In the genomic region with DNA sequence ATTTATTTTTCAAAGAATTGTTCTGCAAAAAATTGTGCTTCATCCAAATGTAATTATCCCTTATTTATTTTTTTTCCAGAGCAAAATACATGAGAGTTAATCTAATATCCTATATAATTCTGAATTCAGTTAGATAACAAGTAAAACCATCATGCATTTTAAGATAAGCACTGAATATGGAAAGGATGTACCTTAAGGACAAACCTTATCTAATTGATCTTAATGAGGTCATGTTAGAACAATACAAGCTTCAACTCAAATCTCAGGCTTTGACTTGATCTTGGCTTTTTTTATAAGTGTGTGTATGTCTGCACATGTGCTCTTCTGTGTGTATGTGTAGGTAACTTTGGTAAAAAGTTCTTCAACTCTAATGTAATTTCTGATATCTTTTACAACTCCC, we compare ENCODE assay signal across 16 cellular contexts.
DNase-seq lines count a peak whose midpoint lies in the region; ATAC-seq and TF ChIP-seq lines count a peak whose summit lies in the region.
"Had no signal": no experiment of that assay in that cellular context is flagged by ENCODE, and none has a peak within 500 bp of the region (broad histone marks: within the 10 kb centered on the region; RNA-seq: fewer than 3 reads in every experiment).

No MANE protein-coding gene starts in this region.

- intact Hi-C loops in Panc1 (cut with micrococcal nuclease; ENCODE audit: unreplicated experiment) (no loop called here), aorta (cut with DNase I) (no loop called here)

- POLR2A ChIA-PET in Panc1 (lab: Charles Lee) = no interaction called here

- H3K36me3 ChIP-seq in Panc1 (ENCODE audit: control insufficient read depth, insufficient read depth, low read length) = no peaks in the 10 kb centered on the region
- H3K36me3 ChIP-seq in aorta (ENCODE audit: control insufficient read depth in 1 of 2, insufficient read depth in 2 of 2, low read length in 1 of 2) = no peaks in the 10 kb centered on the region

- H3K27ac ChIP-seq in Panc1 (ENCODE audit: low read length) (peak overlapping the region; percentile 67; the same call in 1 of the 2 replicates), aorta (ENCODE audit: low read depth in 1 of 2, low read length in 2 of 2) (no peak overlapping the region)

- H3K4me3 ChIP-seq in Panc1 (ENCODE audit: low read depth in 2 of 2, low read length in 2 of 2) (no peak overlapping the region), aorta (ENCODE audit: low read length in 2 of 2) (no peak overlapping the region)
- H3K4me3 ChIP-seq: GM23338 had no signal

- H3K27me3 ChIP-seq in Panc1 (ENCODE audit: control insufficient read depth, insufficient read depth, low read length) (no peaks in the 10 kb centered on the region), aorta (ENCODE audit: control insufficient read depth in 1 of 2, insufficient read depth in 2 of 2, low read length in 1 of 2) (no peaks in the 10 kb centered on the region)

- no peak for TF ChIP-seq CTCF in Panc1 (IDR thresholded peaks at IDR 0.05)

- CTCF ChIA-PET in Panc1 (lab: Charles Lee) = no interaction called here

- in situ Hi-C loops in Panc1 (cut with HindIII; ENCODE audit: low pct_unique_long_range_greater_than_20kb, low sequenced_read_pairs) = no loop called here

- no peak for DNase-seq in Panc1 (ENCODE audit: low read depth, low spot score)
- DNase-seq in superior temporal gyrus (ENCODE audit: extremely low spot score) = peak; percentile 5
- DNase-seq in aorta = no peak
- no peak for DNase-seq in effector CD8-positive, alpha-beta T cell (lab: John Stamatoyannopoulos, UW)
- no peak for DNase-seq in activated CD4-positive, CD25-positive, alpha-beta regulatory T cell treated with anti-CD3 and anti-CD28 coated beads, Interleukin-2, amount 50 U/mL, for 72 hours
- DNase-seq: C1 segment of cervical spinal cord; Calu3; CD4-positive, alpha-beta memory T cell; COR-L47; DMS53; DMS79 treated with DMSO at 0.1 percent for 48 hours; GF-D8; H9 had no signal

- no peaks in the 10 kb centered on the region for H3K9me3 ChIP-seq in Panc1 (ENCODE audit: control insufficient read depth, insufficient read depth, low read depth, low read length)
- H3K9me3 ChIP-seq in aorta (ENCODE audit: control insufficient read depth, low read length) = no peaks in the 10 kb centered on the region

- BruUV-seq in Panc1 (replicated peaks; lab: Mats Ljungman, UMichigan) = no TSS peak

- no peak for ATAC-seq in Panc1
- ATAC-seq in SK-N-SH treated with all-trans-retinoic acid at 6 μM for 48 hours = no peak
- ATAC-seq in aorta (ENCODE audit: low FRiP score) = no peak
- ATAC-seq: GM23338, HCT116 had no signal

- no peaks in the 10 kb centered on the region for H3K4me1 ChIP-seq in Panc1 (ENCODE audit: control insufficient read depth, insufficient read depth, low read length)
- no peaks in the 10 kb centered on the region for H3K4me1 ChIP-seq in aorta (ENCODE audit: control insufficient read depth in 1 of 2, insufficient read depth in 2 of 2, low read length in 2 of 2)

TF ChIP-seq in SK-N-SH treated with all-trans-retinoic acid at 6 μM for 48 hours, 23 proteins besides CTCF, POLR2A, EP300 and RAD21 (continues in another document):
- TF ChIP-seq TCF4 (CRISPR knock-in tag; IDR thresholded peaks at IDR 0.05; ENCODE audit: borderline replicate concordance) (peak; percentile 92), ARNTL (CRISPR knock-in tag; IDR thresholded peaks at IDR 0.05; ENCODE audit: borderline replicate concordance, low read depth) (no peak), ZFP3 (CRISPR knock-in tag; IDR thresholded peaks at IDR 0.05) (no peak), PPARA (CRISPR knock-in tag; IDR thresholded peaks at IDR 0.05; ENCODE audit: borderline replicate concordance) (no peak), ZNF70 (CRISPR knock-in tag; IDR thresholded peaks at IDR 0.05) (no peak; the same call in 1 of the 2 replicates), GLIS3 (CRISPR knock-in tag; IDR thresholded peaks at IDR 0.05) (peak; percentile 63; the same call in 1 of the 2 replicates), ZFP30 (CRISPR knock-in tag; IDR thresholded peaks at IDR 0.05) (no peak), OSR1 (CRISPR knock-in tag; IDR thresholded peaks at IDR 0.05) (no peak), ZNF8 (CRISPR knock-in tag; IDR thresholded peaks at IDR 0.05) (peak; percentile 98), CSDC2 (CRISPR knock-in tag; IDR thresholded peaks at IDR 0.05) (no peak), SNAI2 (CRISPR knock-in tag; IDR thresholded peaks at IDR 0.05) (0 out of 2 replicates have a peak, but pooled peaks have one; percentile 29), ZNF565 (CRISPR knock-in tag; conservative IDR thresholded peaks at IDR 0.05; ENCODE audit: low read depth) (0 out of 2 replicates have a peak, but pooled peaks have one; percentile 10), RARB (CRISPR knock-in tag; IDR thresholded peaks at IDR 0.05) (no peak), TOX (CRISPR knock-in tag; IDR thresholded peaks at IDR 0.05; ENCODE audit: borderline replicate concordance) (no peak)
- TF ChIP-seq, protein P1, sequence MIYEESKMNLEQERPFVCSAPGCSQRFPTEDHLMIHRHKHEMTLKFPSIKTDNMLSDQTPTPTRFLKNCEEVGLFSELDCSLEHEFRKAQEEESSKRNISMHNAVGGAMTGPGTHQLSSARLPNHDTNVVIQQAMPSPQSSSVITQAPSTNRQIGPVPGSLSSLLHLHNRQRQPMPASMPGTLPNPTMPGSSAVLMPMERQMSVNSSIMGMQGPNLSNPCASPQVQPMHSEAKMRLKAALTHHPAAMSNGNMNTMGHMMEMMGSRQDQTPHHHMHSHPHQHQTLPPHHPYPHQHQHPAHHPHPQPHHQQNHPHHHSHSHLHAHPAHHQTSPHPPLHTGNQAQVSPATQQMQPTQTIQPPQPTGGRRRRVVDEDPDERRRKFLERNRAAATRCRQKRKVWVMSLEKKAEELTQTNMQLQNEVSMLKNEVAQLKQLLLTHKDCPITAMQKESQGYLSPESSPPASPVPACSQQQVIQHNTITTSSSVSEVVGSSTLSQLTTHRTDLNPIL (CRISPR knock-in tag; IDR thresholded peaks at IDR 0.05; ENCODE audit: low read depth) = no peak
- TF ChIP-seq, protein P2, sequence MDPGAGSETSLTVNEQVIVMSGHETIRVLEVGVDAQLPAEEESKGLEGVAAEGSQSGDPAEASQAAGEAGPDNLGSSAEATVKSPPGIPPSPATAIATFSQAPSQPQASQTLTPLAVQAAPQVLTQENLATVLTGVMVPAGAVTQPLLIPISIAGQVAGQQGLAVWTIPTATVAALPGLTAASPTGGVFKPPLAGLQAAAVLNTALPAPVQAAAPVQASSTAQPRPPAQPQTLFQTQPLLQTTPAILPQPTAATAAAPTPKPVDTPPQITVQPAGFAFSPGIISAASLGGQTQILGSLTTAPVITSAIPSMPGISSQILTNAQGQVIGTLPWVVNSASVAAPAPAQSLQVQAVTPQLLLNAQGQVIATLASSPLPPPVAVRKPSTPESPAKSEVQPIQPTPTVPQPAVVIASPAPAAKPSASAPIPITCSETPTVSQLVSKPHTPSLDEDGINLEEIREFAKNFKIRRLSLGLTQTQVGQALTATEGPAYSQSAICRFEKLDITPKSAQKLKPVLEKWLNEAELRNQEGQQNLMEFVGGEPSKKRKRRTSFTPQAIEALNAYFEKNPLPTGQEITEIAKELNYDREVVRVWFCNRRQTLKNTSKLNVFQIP (CRISPR knock-in tag; IDR thresholded peaks at IDR 0.05; ENCODE audit: borderline replicate concordance, low read depth) = no peak
- TF ChIP-seq, protein P3, sequence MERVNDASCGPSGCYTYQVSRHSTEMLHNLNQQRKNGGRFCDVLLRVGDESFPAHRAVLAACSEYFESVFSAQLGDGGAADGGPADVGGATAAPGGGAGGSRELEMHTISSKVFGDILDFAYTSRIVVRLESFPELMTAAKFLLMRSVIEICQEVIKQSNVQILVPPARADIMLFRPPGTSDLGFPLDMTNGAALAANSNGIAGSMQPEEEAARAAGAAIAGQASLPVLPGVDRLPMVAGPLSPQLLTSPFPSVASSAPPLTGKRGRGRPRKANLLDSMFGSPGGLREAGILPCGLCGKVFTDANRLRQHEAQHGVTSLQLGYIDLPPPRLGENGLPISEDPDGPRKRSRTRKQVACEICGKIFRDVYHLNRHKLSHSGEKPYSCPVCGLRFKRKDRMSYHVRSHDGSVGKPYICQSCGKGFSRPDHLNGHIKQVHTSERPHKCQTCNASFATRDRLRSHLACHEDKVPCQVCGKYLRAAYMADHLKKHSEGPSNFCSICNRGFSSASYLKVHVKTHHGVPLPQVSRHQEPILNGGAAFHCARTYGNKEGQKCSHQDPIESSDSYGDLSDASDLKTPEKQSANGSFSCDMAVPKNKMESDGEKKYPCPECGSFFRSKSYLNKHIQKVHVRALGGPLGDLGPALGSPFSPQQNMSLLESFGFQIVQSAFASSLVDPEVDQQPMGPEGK (CRISPR knock-in tag; IDR thresholded peaks at IDR 0.05; ENCODE audit: borderline replicate concordance) = no peak
- TF ChIP-seq, protein P4, sequence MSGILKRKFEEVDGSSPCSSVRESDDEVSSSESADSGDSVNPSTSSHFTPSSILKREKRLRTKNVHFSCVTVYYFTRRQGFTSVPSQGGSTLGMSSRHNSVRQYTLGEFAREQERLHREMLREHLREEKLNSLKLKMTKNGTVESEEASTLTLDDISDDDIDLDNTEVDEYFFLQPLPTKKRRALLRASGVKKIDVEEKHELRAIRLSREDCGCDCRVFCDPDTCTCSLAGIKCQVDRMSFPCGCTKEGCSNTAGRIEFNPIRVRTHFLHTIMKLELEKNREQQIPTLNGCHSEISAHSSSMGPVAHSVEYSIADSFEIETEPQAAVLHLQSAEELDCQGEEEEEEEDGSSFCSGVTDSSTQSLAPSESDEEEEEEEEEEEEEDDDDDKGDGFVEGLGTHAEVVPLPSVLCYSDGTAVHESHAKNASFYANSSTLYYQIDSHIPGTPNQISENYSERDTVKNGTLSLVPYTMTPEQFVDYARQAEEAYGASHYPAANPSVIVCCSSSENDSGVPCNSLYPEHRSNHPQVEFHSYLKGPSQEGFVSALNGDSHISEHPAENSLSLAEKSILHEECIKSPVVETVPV (CRISPR knock-in tag; IDR thresholded peaks at IDR 0.05) = 0 out of 2 replicates have a peak, but pooled peaks have one; percentile 54
